ENCODE assay signal across 1 cellular context in the genomic region with DNA sequence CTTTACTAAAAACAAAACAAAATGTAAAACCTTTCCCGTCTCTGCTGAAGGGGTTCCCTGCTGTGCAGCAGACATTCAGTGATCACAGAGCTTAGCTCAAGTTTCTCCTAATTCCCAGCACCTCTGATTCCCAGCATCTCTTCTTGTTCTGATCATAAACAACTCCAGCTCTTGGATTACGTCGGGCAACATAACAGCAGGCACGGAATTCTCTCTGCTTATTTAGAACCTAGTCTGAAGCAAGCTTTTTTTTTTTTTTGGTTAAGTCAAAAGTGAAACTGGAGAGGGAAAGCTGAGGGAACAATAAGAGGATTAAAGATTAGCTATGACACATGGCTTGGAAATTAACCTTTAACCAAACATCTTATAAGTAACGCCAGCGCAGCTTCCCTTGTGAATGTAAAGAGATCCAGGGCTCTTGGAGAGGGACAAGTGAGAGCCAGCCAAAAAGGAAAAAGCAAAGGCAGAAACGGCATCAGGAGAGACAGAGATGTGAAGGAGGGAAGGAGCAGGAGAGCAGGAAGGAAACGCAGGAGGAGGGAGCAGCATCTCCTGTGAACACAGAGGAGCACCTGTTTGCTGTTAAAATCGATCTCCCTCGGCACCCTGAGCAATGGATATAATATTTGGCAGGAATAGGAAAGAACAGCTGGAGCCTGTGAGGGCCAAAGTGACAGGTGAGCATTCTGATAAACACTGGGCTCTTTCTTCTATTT.
TF ChIP-seq lines count a peak whose summit lies in the region.

A gene with protein sequence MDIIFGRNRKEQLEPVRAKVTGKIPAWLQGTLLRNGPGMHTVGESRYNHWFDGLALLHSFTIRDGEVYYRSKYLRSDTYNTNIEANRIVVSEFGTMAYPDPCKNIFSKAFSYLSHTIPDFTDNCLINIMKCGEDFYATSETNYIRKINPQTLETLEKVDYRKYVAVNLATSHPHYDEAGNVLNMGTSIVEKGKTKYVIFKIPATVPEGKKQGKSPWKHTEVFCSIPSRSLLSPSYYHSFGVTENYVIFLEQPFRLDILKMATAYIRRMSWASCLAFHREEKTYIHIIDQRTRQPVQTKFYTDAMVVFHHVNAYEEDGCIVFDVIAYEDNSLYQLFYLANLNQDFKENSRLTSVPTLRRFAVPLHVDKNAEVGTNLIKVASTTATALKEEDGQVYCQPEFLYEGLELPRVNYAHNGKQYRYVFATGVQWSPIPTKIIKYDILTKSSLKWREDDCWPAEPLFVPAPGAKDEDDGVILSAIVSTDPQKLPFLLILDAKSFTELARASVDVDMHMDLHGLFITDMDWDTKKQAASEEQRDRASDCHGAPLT (plus strand): TSS at position 394 of the 716 bp plus-strand sequence. CDS start 220 bp downstream, at position 614.

TF ChIP-seq in HepG2, 621 proteins besides CTCF, POLR2A, EP300 and RAD21 (continued from another document and continues in another):
- TF ChIP-seq SRSF1 (optimal IDR thresholded peaks at IDR 0.05; ENCODE audit: low read depth, low read length) (no peak), ZNF33A (CRISPR knock-in tag; IDR thresholded peaks at IDR 0.05; ENCODE audit: borderline replicate concordance) (no peak), FOXK2 (IDR thresholded peaks at IDR 0.05) (no peak), DZIP1 (CRISPR knock-in tag; IDR thresholded peaks at IDR 0.05) (no peak), ZMYM2 (CRISPR knock-in tag; IDR thresholded peaks at IDR 0.05) (no peak), ZNF792 (CRISPR knock-in tag; IDR thresholded peaks at IDR 0.05) (no peak), ZNF709 (CRISPR knock-in tag; IDR thresholded peaks at IDR 0.05) (no peak), XRCC5 (optimal IDR thresholded peaks at IDR 0.05; ENCODE audit: low read length) (no peak), FOXP4 (CRISPR knock-in tag; IDR thresholded peaks at IDR 0.05) (no peak), CENPT (CRISPR knock-in tag; IDR thresholded peaks at IDR 0.05; ENCODE audit: low read depth) (no peak), XBP1 (CRISPR knock-in tag; IDR thresholded peaks at IDR 0.05) (no peak), ZNF263 (CRISPR knock-in tag; IDR thresholded peaks at IDR 0.05) (peak; percentile 79), SOX13 (IDR thresholded peaks at IDR 0.05) (no peak), SOX13 (CRISPR knock-in tag; conservative IDR thresholded peaks at IDR 0.05 in 1 of 2, IDR thresholded peaks at IDR 0.05 in 1 of 2) (peak in 1 of 2 experiments; percentile 37; a peak in 1 of 4 replicates), HNF4G (IDR thresholded peaks at IDR 0.05; ENCODE audit: borderline replicate concordance, low read depth, low read length) (0 out of 2 replicates have a peak, but pooled peaks have one; percentile 8), HNF4G (CRISPR knock-in tag; IDR thresholded peaks at IDR 0.05; ENCODE audit: borderline replicate concordance, low read depth) (no peak), AHDC1 (CRISPR knock-in tag; IDR thresholded peaks at IDR 0.05; ENCODE audit: borderline replicate concordance) (no peak), PCBP2 (optimal IDR thresholded peaks at IDR 0.05; ENCODE audit: low read depth, low read length, poor library complexity, severe bottlenecking) (peak; percentile 31), NPAS2 (CRISPR knock-in tag; IDR thresholded peaks at IDR 0.05; ENCODE audit: borderline replicate concordance) (no peak), ZNF678 (CRISPR knock-in tag; IDR thresholded peaks at IDR 0.05) (no peak), PPARG (CRISPR knock-in tag; conservative IDR thresholded peaks at IDR 0.05) (no peak), RXRB (CRISPR knock-in tag; IDR thresholded peaks at IDR 0.05; ENCODE audit: borderline replicate concordance) (no peak), ZNF563 (CRISPR knock-in tag; IDR thresholded peaks at IDR 0.05) (no peak), HOXA3 (CRISPR knock-in tag; IDR thresholded peaks at IDR 0.05) (no peak)
- TF ChIP-seq, protein P1, sequence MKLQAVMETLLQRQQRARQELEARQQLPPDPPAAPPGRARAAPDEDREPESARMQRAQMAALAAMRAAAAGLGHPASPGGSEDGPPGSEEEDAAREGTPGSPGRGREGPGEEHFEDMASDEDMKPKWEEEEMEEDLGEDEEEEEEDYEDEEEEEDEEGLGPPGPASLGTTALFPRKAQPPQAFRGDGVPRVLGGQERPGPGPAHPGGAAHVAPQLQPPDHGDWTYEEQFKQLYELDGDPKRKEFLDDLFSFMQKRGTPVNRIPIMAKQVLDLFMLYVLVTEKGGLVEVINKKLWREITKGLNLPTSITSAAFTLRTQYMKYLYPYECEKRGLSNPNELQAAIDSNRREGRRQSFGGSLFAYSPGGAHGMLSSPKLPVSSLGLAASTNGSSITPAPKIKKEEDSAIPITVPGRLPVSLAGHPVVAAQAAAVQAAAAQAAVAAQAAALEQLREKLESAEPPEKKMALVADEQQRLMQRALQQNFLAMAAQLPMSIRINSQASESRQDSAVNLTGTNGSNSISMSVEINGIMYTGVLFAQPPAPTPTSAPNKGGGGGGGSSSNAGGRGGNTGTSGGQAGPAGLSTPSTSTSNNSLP (IDR thresholded peaks at IDR 0.05; ENCODE audit: low read depth, low read length): no peak
- TF ChIP-seq, protein P2, sequence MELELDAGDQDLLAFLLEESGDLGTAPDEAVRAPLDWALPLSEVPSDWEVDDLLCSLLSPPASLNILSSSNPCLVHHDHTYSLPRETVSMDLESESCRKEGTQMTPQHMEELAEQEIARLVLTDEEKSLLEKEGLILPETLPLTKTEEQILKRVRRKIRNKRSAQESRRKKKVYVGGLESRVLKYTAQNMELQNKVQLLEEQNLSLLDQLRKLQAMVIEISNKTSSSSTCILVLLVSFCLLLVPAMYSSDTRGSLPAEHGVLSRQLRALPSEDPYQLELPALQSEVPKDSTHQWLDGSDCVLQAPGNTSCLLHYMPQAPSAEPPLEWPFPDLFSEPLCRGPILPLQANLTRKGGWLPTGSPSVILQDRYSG (CRISPR knock-in tag; IDR thresholded peaks at IDR 0.05): no peak
- TF ChIP-seq, protein P3, sequence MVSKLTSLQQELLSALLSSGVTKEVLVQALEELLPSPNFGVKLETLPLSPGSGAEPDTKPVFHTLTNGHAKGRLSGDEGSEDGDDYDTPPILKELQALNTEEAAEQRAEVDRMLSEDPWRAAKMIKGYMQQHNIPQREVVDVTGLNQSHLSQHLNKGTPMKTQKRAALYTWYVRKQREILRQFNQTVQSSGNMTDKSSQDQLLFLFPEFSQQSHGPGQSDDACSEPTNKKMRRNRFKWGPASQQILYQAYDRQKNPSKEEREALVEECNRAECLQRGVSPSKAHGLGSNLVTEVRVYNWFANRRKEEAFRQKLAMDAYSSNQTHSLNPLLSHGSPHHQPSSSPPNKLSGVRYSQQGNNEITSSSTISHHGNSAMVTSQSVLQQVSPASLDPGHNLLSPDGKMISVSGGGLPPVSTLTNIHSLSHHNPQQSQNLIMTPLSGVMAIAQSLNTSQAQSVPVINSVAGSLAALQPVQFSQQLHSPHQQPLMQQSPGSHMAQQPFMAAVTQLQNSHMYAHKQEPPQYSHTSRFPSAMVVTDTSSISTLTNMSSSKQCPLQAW (CRISPR knock-in tag; IDR thresholded peaks at IDR 0.05): 0 out of 2 replicates have a peak, but pooled peaks have one; percentile 21
- TF ChIP-seq, protein P4, sequence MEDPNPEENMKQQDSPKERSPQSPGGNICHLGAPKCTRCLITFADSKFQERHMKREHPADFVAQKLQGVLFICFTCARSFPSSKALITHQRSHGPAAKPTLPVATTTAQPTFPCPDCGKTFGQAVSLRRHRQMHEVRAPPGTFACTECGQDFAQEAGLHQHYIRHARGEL (CRISPR knock-in tag; IDR thresholded peaks at IDR 0.05): no peak
- TF ChIP-seq, protein P5, sequence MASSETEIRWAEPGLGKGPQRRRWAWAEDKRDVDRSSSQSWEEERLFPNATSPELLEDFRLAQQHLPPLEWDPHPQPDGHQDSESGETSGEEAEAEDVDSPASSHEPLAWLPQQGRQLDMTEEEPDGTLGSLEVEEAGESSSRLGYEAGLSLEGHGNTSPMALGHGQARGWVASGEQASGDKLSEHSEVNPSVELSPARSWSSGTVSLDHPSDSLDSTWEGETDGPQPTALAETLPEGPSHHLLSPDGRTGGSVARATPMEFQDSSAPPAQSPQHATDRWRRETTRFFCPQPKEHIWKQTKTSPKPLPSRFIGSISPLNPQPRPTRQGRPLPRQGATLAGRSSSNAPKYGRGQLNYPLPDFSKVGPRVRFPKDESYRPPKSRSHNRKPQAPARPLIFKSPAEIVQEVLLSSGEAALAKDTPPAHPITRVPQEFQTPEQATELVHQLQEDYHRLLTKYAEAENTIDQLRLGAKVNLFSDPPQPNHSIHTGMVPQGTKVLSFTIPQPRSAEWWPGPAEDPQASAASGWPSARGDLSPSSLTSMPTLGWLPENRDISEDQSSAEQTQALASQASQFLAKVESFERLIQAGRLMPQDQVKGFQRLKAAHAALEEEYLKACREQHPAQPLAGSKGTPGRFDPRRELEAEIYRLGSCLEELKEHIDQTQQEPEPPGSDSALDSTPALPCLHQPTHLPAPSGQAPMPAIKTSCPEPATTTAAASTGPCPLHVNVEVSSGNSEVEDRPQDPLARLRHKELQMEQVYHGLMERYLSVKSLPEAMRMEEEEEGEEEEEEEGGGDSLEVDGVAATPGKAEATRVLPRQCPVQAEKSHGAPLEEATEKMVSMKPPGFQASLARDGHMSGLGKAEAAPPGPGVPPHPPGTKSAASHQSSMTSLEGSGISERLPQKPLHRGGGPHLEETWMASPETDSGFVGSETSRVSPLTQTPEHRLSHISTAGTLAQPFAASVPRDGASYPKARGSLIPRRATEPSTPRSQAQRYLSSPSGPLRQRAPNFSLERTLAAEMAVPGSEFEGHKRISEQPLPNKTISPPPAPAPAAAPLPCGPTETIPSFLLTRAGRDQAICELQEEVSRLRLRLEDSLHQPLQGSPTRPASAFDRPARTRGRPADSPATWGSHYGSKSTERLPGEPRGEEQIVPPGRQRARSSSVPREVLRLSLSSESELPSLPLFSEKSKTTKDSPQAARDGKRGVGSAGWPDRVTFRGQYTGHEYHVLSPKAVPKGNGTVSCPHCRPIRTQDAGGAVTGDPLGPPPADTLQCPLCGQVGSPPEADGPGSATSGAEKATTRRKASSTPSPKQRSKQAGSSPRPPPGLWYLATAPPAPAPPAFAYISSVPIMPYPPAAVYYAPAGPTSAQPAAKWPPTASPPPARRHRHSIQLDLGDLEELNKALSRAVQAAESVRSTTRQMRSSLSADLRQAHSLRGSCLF (CRISPR knock-in tag; IDR thresholded peaks at IDR 0.05; ENCODE audit: borderline replicate concordance): no peak
